In the genomic region with DNA sequence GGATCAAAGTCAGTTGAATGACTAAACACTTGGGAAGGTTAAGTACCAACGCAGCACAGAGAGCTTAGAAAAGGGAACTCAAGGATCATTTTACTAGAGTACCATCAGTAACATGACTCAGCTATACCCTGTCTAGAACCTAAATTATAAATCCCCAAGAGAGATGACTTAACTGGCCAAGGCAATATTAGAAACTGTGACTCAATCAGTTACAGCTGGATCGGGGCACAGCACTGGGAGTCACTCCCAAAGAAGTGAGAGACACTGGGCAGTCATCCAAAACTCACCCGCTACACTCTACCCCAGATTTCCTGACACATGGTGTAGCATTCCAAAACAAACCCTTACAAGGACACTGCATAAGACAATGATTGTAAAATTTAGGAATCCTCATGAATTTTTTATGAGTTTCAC, we compare ENCODE assay signal across 8 cellular contexts.
DNase-seq lines count a peak whose midpoint lies in the region; ATAC-seq and TF ChIP-seq lines count a peak whose summit lies in the region.

No MANE protein-coding gene starts in this region.

- ATAC-seq in HG03196 (IDR thresholded peaks at IDR 0.05; ENCODE audit: unreplicated experiment): peak; percentile 54
- ATAC-seq in RWPE2 (ENCODE audit: low read depth): peak; percentile 96
- ATAC-seq in GM19395 (IDR thresholded peaks at IDR 0.05; ENCODE audit: unreplicated experiment): no peak
- ATAC-seq in GM19452 (IDR thresholded peaks at IDR 0.05; ENCODE audit: unreplicated experiment): no peak
- no peak for ATAC-seq in HG02759 (IDR thresholded peaks at IDR 0.05; ENCODE audit: unreplicated experiment)

- H3K27ac ChIP-seq in RWPE2 (ENCODE audit: poor library complexity, severe bottlenecking): peak overlapping the region; percentile 60

- DNase-seq in DMS 273 (lab: John Stamatoyannopoulos, UW; ENCODE audit: unreplicated experiment) (peak; percentile 95), RWPE2 (ENCODE audit: low spot score) (peak; percentile 91), epithelial cell of esophagus (ENCODE audit: low read depth) (peak; percentile 97), middle frontal gyrus (ENCODE audit: extremely low spot score, low spot score) (peak; percentile 75)

- H3K4me1 ChIP-seq in RWPE2 (ENCODE audit: insufficient read depth, poor library complexity, severe bottlenecking): peaks cover 21% of the 10 kb centered on the region

- H3K4me3 ChIP-seq in RWPE2 (ENCODE audit: severe bottlenecking): no peak overlapping the region
- H3K4me3 ChIP-seq in epithelial cell of esophagus (ENCODE audit: low read length): no peak overlapping the region

- TF ChIP-seq CTCF in RWPE2 (IDR thresholded peaks at IDR 0.05; ENCODE audit: poor library complexity, severe bottlenecking) (no peak), epithelial cell of esophagus (IDR thresholded peaks at IDR 0.05; ENCODE audit: insufficient read depth, low read depth, low read length, missing control alignments) (no peak)

- H3K27me3 ChIP-seq in RWPE2 (ENCODE audit: insufficient read depth, poor library complexity, severe bottlenecking): no peaks in the 10 kb centered on the region

- no peaks in the 10 kb centered on the region for H3K9me3 ChIP-seq in RWPE2 (ENCODE audit: severe bottlenecking)

- H3K36me3 ChIP-seq in RWPE2 (ENCODE audit: low read depth): peaks cover 36% of the 10 kb centered on the region

Comparison
In these comparisons a context has a peak if more than half of its experiments do, and no peak if none do; other contexts are left out.
1. ATAC-seq: peak in HG03196 (single experiment) and RWPE2 (single experiment); none in GM19395 (single experiment), GM19452 (single experiment) and HG02759 (single experiment).
2. Peak in every context shown above with its lines, with median percentiles within 50 percentile points of each other: DNase-seq.